In the genomic region with DNA sequence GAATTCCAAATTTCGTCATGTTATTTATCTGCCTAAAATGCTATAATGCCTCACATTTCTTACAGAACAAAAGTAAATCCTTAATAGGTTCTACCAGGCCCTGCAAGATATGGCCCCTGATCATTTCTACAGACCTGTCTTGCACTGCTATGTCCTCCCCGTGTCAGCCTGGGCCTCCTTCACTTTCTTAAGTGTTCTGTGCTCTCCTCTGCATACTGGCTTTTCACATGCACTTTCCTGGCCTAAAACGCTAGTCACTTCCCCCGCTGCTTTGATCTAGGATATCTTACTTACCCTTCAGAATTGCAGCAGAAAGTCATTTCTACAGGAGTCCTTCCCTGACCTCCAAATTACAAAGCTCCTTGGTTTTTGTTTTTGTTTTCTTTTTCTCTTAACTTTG, we compare ENCODE assay signal across 25 cellular contexts.
DNase-seq lines count a peak whose midpoint lies in the region; ATAC-seq, FAIRE-seq and TF ChIP-seq lines count a peak whose summit lies in the region.
"Had no signal": no experiment of that assay in that cellular context is flagged by ENCODE, and none has a peak within 500 bp of the region (broad histone marks: within the 10 kb centered on the region; RNA-seq: fewer than 3 reads in every experiment).

No MANE protein-coding gene starts in this region.

- H3K27me3 Mint-ChIP-seq in GM23338 (ENCODE audit: insufficient read depth, low read depth, poor library complexity) (no peaks in the 10 kb centered on the region), WTC11 (ENCODE audit: low read depth) (no peaks in the 10 kb centered on the region)
- H3K27me3 Mint-ChIP-seq: CD4-positive, alpha-beta memory T cell; IgD-negative memory B cell had no signal

- 0 out of 2 replicates have a peak overlapping the region, but pooled peaks have one; percentile 2 for H3K27ac Mint-ChIP-seq in GM23338
- no peak overlapping the region for H3K27ac Mint-ChIP-seq in WTC11
- H3K27ac Mint-ChIP-seq: CD14-positive monocyte; CD4-positive, alpha-beta memory T cell; HFFc6; IgD-negative memory B cell had no signal

- H3K27me3 ChIP-seq in GM23338 (ENCODE audit: insufficient read depth) = no peaks in the 10 kb centered on the region
- H3K27me3 ChIP-seq in heart right ventricle = no peaks in the 10 kb centered on the region
- no peaks in the 10 kb centered on the region for H3K27me3 ChIP-seq in prostate gland (replicated peaks; ENCODE audit: insufficient read depth)
- H3K27me3 ChIP-seq: BLaER1 had no signal

- CTCF ChIA-PET in WTC11 (lab: Charles Lee) = no interaction called here

- no peaks in the 10 kb centered on the region for H3K9me2 ChIP-seq in GM23338 (ENCODE audit: insufficient read depth)

- H3K27ac ChIP-seq in GM23338 (ENCODE audit: low read depth) (no peak overlapping the region), heart right ventricle (no peak overlapping the region), prostate gland (no peak overlapping the region)
- H3K27ac ChIP-seq: BLaER1, GM23248 had no signal

- no peak for TF ChIP-seq POLR2A in prostate gland (IDR thresholded peaks at IDR 0.05)

- no peaks in the 10 kb centered on the region for H3K36me3 ChIP-seq in GM23338 (ENCODE audit: insufficient read depth)
- H3K36me3 ChIP-seq in heart right ventricle = no peaks in the 10 kb centered on the region
- no peaks in the 10 kb centered on the region for H3K36me3 ChIP-seq in prostate gland
- H3K36me3 ChIP-seq: BLaER1 had no signal

- no peak overlapping the region for H3K4me3 ChIP-seq in GM23338
- H3K4me3 ChIP-seq in heart right ventricle = no peak overlapping the region
- H3K4me3 ChIP-seq in prostate gland = no peak overlapping the region
- H3K4me3 ChIP-seq: BLaER1, GM23248 had no signal

- H3K4me2 ChIP-seq in GM23338 = 0 out of 2 replicates have a peak overlapping the region, but pooled peaks have one; percentile 11
- H3K4me2 ChIP-seq: BLaER1 had no signal

- POLR2A ChIA-PET in WTC11 (lab: Charles Lee) = no interaction called here

- TF ChIP-seq CTCF in GM23338 (conservative IDR thresholded peaks at IDR 0.05; ENCODE audit: low read depth in 2 of 2) = no peak
- TF ChIP-seq CTCF in WTC11 (IDR thresholded peaks at IDR 0.05) = no peak
- TF ChIP-seq CTCF in heart right ventricle (IDR thresholded peaks at IDR 0.05) = no peak
- no peak for TF ChIP-seq CTCF in prostate gland (IDR thresholded peaks at IDR 0.05)
- TF ChIP-seq CTCF in D721Med (IDR thresholded peaks at IDR 0.05; ENCODE audit: insufficient read depth, missing control alignments) = no peak

- no peaks in the 10 kb centered on the region for H3F3A ChIP-seq in GM23338 (replicated peaks; ENCODE audit: low read depth)

- no peaks in the 10 kb centered on the region for H3K79me2 ChIP-seq in GM23338 (replicated peaks; ENCODE audit: insufficient read depth)

- H3K4me1 Mint-ChIP-seq in GM23338 (peaks cover 7% of the 10 kb centered on the region), WTC11 (peaks cover 17% of the 10 kb centered on the region)
- H3K4me1 Mint-ChIP-seq: CD14-positive monocyte; CD4-positive, alpha-beta memory T cell; IgD-negative memory B cell had no signal

- H4K20me1 ChIP-seq in GM23338 (replicated peaks; ENCODE audit: insufficient read depth) = no peaks in the 10 kb centered on the region
- H4K20me1 ChIP-seq: BLaER1 had no signal

- no peaks in the 10 kb centered on the region; the same call in 2 of the 3 replicates for H3K9me3 Mint-ChIP-seq in GM23338
- H3K9me3 Mint-ChIP-seq in WTC11 = no peaks in the 10 kb centered on the region

- H2AFZ ChIP-seq in GM23338 = peak overlapping the region; percentile 90; the same call in 1 of the 2 replicates
- H2AFZ ChIP-seq: GM23248 had no signal

- no peak for FAIRE-seq in D721Med (lab: Jason Lieb, UNC)
- FAIRE-seq: G401.6, GM12891, HepG2 had no signal

- intact Hi-C loops in heart right ventricle (cut with DNase I) = no loop called here
- intact Hi-C loops in prostate gland (cut with DNase I) = no loop called here

- 75 to 79% methylated on average over 4 of the region's 4 CpGs for WGBS in heart right ventricle, 2 donors
- 86% methylated on average over 4 of the region's 4 CpGs for WGBS in prostate gland

- H3K4me1 ChIP-seq in GM23338 (ENCODE audit: insufficient read depth) (peaks cover 7% of the 10 kb centered on the region; the same call in 1 of the 2 replicates), heart right ventricle (no peaks in the 10 kb centered on the region), prostate gland (replicated peaks) (no peaks in the 10 kb centered on the region)
- H3K4me1 ChIP-seq: BLaER1 had no signal

- DNase-seq in GM23338 (ENCODE audit: low spot score) = peak; percentile 43
- no peak for DNase-seq in WTC11 (ENCODE audit: low spot score)
- DNase-seq in iPS DF 19.7 (ENCODE audit: low read depth, low spot score) = peak; percentile 5
- DNase-seq in left kidney (ENCODE audit: low read depth, low spot score) = peak; percentile 2
- DNase-seq in heart right ventricle = no peak
- no peak for DNase-seq in prostate gland (ENCODE audit: low spot score)
- no peak for DNase-seq in D721Med (ENCODE audit: insufficient read length, low spot score)
- no peak for DNase-seq in COR-L47 (lab: John Stamatoyannopoulos, UW)
- DNase-seq: 8988T; Calu3; CD4-positive, alpha-beta memory T cell; DMS 273 treated with DMSO at 0.1 percent for 48 hours; DMS53; DND-41; EL; GM23248; H7; HFFc6 had no signal

- H3K4me3 Mint-ChIP-seq in GM23338 = no peak overlapping the region
- H3K4me3 Mint-ChIP-seq in WTC11 = no peak overlapping the region
- H3K4me3 Mint-ChIP-seq: CD14-positive monocyte; CD4-positive, alpha-beta memory T cell; HFFc6; IgD-negative memory B cell had no signal

- ATAC-seq in GM23338 = peak; percentile 54
- ATAC-seq in WTC11 = peak; percentile 67
- ATAC-seq in heart right ventricle = no peak
- ATAC-seq: HCT116, HepG2 had no signal

- H3K9me3 ChIP-seq in heart right ventricle = no peaks in the 10 kb centered on the region
- no peaks in the 10 kb centered on the region for H3K9me3 ChIP-seq in prostate gland
- H3K9me3 ChIP-seq: BLaER1 had no signal

- H3K36me3 Mint-ChIP-seq in GM23338 (ENCODE audit: low read depth) (no peaks in the 10 kb centered on the region), WTC11 (no peaks in the 10 kb centered on the region)
- H3K36me3 Mint-ChIP-seq: CD14-positive monocyte; CD4-positive, alpha-beta memory T cell; IgD-negative memory B cell had no signal

TF ChIP-seq in GM23338, 12 proteins besides CTCF, POLR2A, EP300 and RAD21:
- no peak for TF ChIP-seq POLR2AphosphoS5 (IDR thresholded peaks at IDR 0.05; ENCODE audit: low read depth)
- TF ChIP-seq ZNF331 (CRISPR knock-in tag; IDR thresholded peaks at IDR 0.05; ENCODE audit: low read depth) = no peak
- TF ChIP-seq, protein P1, sequence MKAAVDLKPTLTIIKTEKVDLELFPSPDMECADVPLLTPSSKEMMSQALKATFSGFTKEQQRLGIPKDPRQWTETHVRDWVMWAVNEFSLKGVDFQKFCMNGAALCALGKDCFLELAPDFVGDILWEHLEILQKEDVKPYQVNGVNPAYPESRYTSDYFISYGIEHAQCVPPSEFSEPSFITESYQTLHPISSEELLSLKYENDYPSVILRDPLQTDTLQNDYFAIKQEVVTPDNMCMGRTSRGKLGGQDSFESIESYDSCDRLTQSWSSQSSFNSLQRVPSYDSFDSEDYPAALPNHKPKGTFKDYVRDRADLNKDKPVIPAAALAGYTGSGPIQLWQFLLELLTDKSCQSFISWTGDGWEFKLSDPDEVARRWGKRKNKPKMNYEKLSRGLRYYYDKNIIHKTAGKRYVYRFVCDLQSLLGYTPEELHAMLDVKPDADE (IDR thresholded peaks at IDR 0.05) = no peak
- no peak for TF ChIP-seq ZNF114 (CRISPR knock-in tag; IDR thresholded peaks at IDR 0.05)
- TF ChIP-seq NANOG (IDR thresholded peaks at IDR 0.05; ENCODE audit: borderline replicate concordance) = no peak

TF ChIP-seq in WTC11, 78 proteins besides CTCF, POLR2A, EP300 and RAD21 (continues in another document):
- TF ChIP-seq IRF2 (CRISPR knock-in tag; IDR thresholded peaks at IDR 0.05; ENCODE audit: borderline replicate concordance, low read depth) = no peak
- no peak for TF ChIP-seq OVOL2 (CRISPR knock-in tag; IDR thresholded peaks at IDR 0.05; ENCODE audit: borderline replicate concordance)
- no peak for TF ChIP-seq MXD4 (CRISPR knock-in tag; IDR thresholded peaks at IDR 0.05; ENCODE audit: borderline replicate concordance)
- TF ChIP-seq FOXP1 (CRISPR knock-in tag; IDR thresholded peaks at IDR 0.05; ENCODE audit: borderline replicate concordance) = no peak
- TF ChIP-seq, protein P2, sequence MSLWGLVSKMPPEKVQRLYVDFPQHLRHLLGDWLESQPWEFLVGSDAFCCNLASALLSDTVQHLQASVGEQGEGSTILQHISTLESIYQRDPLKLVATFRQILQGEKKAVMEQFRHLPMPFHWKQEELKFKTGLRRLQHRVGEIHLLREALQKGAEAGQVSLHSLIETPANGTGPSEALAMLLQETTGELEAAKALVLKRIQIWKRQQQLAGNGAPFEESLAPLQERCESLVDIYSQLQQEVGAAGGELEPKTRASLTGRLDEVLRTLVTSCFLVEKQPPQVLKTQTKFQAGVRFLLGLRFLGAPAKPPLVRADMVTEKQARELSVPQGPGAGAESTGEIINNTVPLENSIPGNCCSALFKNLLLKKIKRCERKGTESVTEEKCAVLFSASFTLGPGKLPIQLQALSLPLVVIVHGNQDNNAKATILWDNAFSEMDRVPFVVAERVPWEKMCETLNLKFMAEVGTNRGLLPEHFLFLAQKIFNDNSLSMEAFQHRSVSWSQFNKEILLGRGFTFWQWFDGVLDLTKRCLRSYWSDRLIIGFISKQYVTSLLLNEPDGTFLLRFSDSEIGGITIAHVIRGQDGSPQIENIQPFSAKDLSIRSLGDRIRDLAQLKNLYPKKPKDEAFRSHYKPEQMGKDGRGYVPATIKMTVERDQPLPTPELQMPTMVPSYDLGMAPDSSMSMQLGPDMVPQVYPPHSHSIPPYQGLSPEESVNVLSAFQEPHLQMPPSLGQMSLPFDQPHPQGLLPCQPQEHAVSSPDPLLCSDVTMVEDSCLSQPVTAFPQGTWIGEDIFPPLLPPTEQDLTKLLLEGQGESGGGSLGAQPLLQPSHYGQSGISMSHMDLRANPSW (CRISPR knock-in tag; conservative IDR thresholded peaks at IDR 0.05; ENCODE audit: low read depth) = no peak
- no peak for TF ChIP-seq ELF4 (CRISPR knock-in tag; IDR thresholded peaks at IDR 0.05; ENCODE audit: low read depth)
- TF ChIP-seq, protein P3, sequence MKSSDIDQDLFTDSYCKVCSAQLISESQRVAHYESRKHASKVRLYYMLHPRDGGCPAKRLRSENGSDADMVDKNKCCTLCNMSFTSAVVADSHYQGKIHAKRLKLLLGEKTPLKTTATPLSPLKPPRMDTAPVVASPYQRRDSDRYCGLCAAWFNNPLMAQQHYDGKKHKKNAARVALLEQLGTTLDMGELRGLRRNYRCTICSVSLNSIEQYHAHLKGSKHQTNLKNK (CRISPR knock-in tag; IDR thresholded peaks at IDR 0.05) = no peak
- TF ChIP-seq TP53 (CRISPR knock-in tag; IDR thresholded peaks at IDR 0.05) = no peak
- TF ChIP-seq, protein P4, sequence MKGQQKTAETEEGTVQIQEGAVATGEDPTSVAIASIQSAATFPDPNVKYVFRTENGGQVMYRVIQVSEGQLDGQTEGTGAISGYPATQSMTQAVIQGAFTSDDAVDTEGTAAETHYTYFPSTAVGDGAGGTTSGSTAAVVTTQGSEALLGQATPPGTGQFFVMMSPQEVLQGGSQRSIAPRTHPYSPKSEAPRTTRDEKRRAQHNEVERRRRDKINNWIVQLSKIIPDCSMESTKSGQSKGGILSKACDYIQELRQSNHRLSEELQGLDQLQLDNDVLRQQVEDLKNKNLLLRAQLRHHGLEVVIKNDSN (CRISPR knock-in tag; IDR thresholded peaks at IDR 0.05) = no peak

Comparison
In these comparisons a context has a peak if more than half of its experiments do, and no peak if none do; other contexts are left out.
1. ATAC-seq: peak in GM23338 (single experiment) and WTC11 (single experiment); none in heart right ventricle (0 of 8).
2. DNase-seq: peak in GM23338 (single experiment), iPS DF 19.7 (single experiment) and left kidney (single experiment); none in WTC11 (single experiment), heart right ventricle (0 of 2), prostate gland (single experiment), D721Med (single experiment) and COR-L47 (single experiment).